In the genomic region with DNA sequence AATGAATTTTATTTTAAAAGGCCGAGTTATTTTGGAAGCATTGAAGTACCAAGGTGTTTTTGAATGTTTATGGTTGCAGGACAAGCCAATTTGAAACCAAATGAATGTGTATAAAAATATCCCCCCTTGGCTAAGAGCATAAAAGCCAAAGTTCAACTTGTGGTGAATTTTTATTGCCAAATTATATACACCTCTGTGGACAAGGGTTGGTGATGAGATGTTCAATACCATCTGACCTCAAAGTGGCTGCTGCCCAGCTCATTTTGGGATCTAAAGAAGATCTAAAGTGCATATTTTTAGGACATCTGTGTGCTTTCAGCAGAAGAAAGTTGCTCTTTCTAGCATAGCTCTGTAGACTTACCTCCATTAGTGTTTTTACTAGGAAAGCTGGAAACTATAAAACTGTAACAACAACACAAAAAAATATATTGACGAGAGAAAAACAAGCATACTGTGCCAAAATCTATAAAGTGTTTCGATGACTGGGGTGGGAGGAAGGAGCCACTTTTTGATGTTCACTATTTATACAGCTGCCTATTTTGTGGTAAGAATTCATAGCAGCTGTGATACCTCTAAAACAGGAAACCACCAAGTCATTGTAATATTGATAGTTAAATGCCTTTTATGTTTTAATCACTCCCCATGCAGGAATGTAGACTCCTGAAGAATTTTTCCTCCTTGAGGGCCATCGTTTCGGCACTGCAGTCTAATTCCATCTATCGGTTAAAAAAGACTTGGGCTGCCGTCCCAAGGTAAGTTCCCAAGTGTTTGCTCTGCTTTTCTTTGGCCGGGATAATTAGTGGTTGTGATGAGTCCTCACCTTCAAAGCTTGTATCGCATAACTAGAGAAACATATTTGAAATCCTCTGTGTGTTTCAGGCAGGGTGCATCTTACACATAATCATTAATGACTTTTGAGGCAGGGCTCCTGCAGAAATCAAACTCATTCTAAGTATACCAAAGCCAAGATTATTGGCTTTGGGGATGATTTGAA, we compare ENCODE assay signal across 12 cellular contexts.
DNase-seq lines count a peak whose midpoint lies in the region; ATAC-seq and TF ChIP-seq lines count a peak whose summit lies in the region.
"Had no signal": no experiment of that assay in that cellular context is flagged by ENCODE, and none has a peak within 500 bp of the region (broad histone marks: within the 10 kb centered on the region; RNA-seq: fewer than 3 reads in every experiment).

No MANE protein-coding gene starts in this region.

- no peak overlapping the region for H3K23ac ChIP-seq in trophoblast cell (ENCODE audit: low read length)

- no peak overlapping the region for H3K4ac ChIP-seq in trophoblast cell (ENCODE audit: low read depth, low read length)

- H3K79me1 ChIP-seq in trophoblast cell (ENCODE audit: low read length): no peaks in the 10 kb centered on the region

- H3K14ac ChIP-seq in trophoblast cell (ENCODE audit: low read length): no peak overlapping the region

- H3K79me2 ChIP-seq in trophoblast cell (ENCODE audit: control insufficient read depth, insufficient read depth, low read length, poor library complexity): no peaks in the 10 kb centered on the region

- no peaks in the 10 kb centered on the region for H3K27me3 Mint-ChIP-seq in CD4-positive, alpha-beta memory T cell
- no peaks in the 10 kb centered on the region for H3K27me3 Mint-ChIP-seq in naive thymus-derived CD8-positive, alpha-beta T cell

- H3K4me2 ChIP-seq in trophoblast cell (ENCODE audit: low read length): no peak overlapping the region

- peaks cover 34% of the 10 kb centered on the region for H3K4me1 ChIP-seq in CD4-positive, alpha-beta memory T cell (ENCODE audit: insufficient read depth, low read length)
- peaks cover 0 to 12% of the 10 kb centered on the region in 2 experiments for H3K4me1 ChIP-seq in trophoblast cell (ENCODE audit: control insufficient read depth in 1 of 2, insufficient read depth in 2 of 2, low read length in 2 of 2)

- peak overlapping the region; percentile 18 for H3K27ac ChIP-seq in CD4-positive, alpha-beta memory T cell (ENCODE audit: low read depth, low read length)
- H3K27ac ChIP-seq in trophoblast cell (ENCODE audit: low read depth, low read length) (no peak overlapping the region), WERI-Rb-1 (no peak overlapping the region)

- no peak overlapping the region for H2BK12ac ChIP-seq in trophoblast cell (ENCODE audit: low read length)

- H2AFZ ChIP-seq in trophoblast cell (ENCODE audit: insufficient read depth, low read length, poor library complexity): no peak overlapping the region

- H3K4me1 Mint-ChIP-seq in CD4-positive, alpha-beta memory T cell: peaks cover 35 to 46% (median 41%) of the 10 kb centered on the region in 4 donors
- H3K4me1 Mint-ChIP-seq in naive thymus-derived CD8-positive, alpha-beta T cell: peaks cover 17 to 39% (median 36%) of the 10 kb centered on the region in 4 donors

- TF ChIP-seq CTCF in HFF-Myc (IDR thresholded peaks at IDR 0.05; ENCODE audit: low read depth, low read length, missing control alignments) (no peak), WERI-Rb-1 (IDR thresholded peaks at IDR 0.05; ENCODE audit: low read depth, low read length) (no peak)

- no peak overlapping the region for H2AK5ac ChIP-seq in trophoblast cell (ENCODE audit: low read length)

- CTCF ChIA-PET in CD4-positive, alpha-beta memory T cell (lab: Charles Lee; ENCODE audit: partially characterized antibody): interaction anchor here (0.9 to 7.2 kb wide), 4 partner anchors 20 to 233 kb away, joined by 3 to 47 read pairs (median 8); no protein-coding TSS in a partner anchor

- no peak overlapping the region for H2BK120ac ChIP-seq in trophoblast cell (ENCODE audit: insufficient read depth, low read length, poor library complexity)

- no peaks in the 10 kb centered on the region for H3K9me3 ChIP-seq in CD4-positive, alpha-beta memory T cell (ENCODE audit: control insufficient read depth in 1 of 2, low read length in 2 of 2)
- H3K9me3 ChIP-seq in trophoblast cell (ENCODE audit: insufficient read depth, low read depth, low read length): no peaks in the 10 kb centered on the region
- H3K9me3 ChIP-seq in WERI-Rb-1 (ENCODE audit: severe bottlenecking): no peaks in the 10 kb centered on the region
- H3K9me3 ChIP-seq: upper lobe of left lung had no signal

- POLR2A ChIA-PET in CD4-positive, alpha-beta memory T cell (lab: Charles Lee; ENCODE audit: partially characterized antibody): interaction anchor here (0.8 to 1.3 kb wide), 4 partner anchors 14 to 46 kb away, joined by 3 to 4 read pairs (median 4); no protein-coding TSS in a partner anchor
- POLR2A ChIA-PET in naive thymus-derived CD8-positive, alpha-beta T cell (lab: Charles Lee): no interaction called here

- ATAC-seq in naive thymus-derived CD8-positive, alpha-beta T cell: peak; percentile 77 to 93
- no peak for ATAC-seq in HG02885 (IDR thresholded peaks at IDR 0.05; ENCODE audit: poor library complexity, unreplicated experiment)

- H3K18ac ChIP-seq in trophoblast cell (ENCODE audit: low read length): no peak overlapping the region

- H3K9me3 Mint-ChIP-seq in CD4-positive, alpha-beta memory T cell: peaks cover 0 to 2% (median 0%) of the 10 kb centered on the region in 8 donors
- H3K9me3 Mint-ChIP-seq in naive thymus-derived CD8-positive, alpha-beta T cell: no peaks in the 10 kb centered on the region

- H3K36me3 ChIP-seq in CD4-positive, alpha-beta memory T cell (ENCODE audit: insufficient read depth, low read length): no peaks in the 10 kb centered on the region
- H3K36me3 ChIP-seq in trophoblast cell (ENCODE audit: control insufficient read depth in 1 of 2, insufficient read depth in 2 of 2, low read length in 2 of 2): peaks cover 0 to 2% of the 10 kb centered on the region in 2 experiments
- no peaks in the 10 kb centered on the region; the same call in 1 of the 2 replicates for H3K36me3 ChIP-seq in WERI-Rb-1

- H3K4me3 Mint-ChIP-seq in CD4-positive, alpha-beta memory T cell: peak overlapping the region; percentile 79 to 87 (median 83)
- peak overlapping the region; percentile 48 to 81 (median 70) for H3K4me3 Mint-ChIP-seq in naive thymus-derived CD8-positive, alpha-beta T cell

- H4K91ac ChIP-seq in trophoblast cell (ENCODE audit: low read depth, low read length): no peak overlapping the region

- no peaks in the 10 kb centered on the region for H3K27me3 ChIP-seq in CD4-positive, alpha-beta memory T cell (ENCODE audit: insufficient read depth, low read length)
- H3K27me3 ChIP-seq in trophoblast cell (ENCODE audit: insufficient read depth, low read length): no peaks in the 10 kb centered on the region
- H3K27me3 ChIP-seq in WERI-Rb-1 (ENCODE audit: insufficient read depth, low read depth, severe bottlenecking): no peaks in the 10 kb centered on the region
- H3K27me3 ChIP-seq: upper lobe of left lung had no signal

- peak in 4 of 5 donors; percentile 33 to 41 (median 40) for DNase-seq in CD4-positive, alpha-beta memory T cell
- DNase-seq in HFF-Myc (ENCODE audit: extremely low read depth, low read depth) (peak; percentile 82), brain pericyte (ENCODE audit: low read depth, low spot score) (peak; percentile 55), trophoblast cell (no peak), WERI-Rb-1 (no peak), dedifferentiated amniotic fluid mesenchymal stem cell (ENCODE audit: extremely low spot score) (no peak)
- peak in 3 of 10 donors; percentile 19 to 42 (median 19) for DNase-seq in naive thymus-derived CD8-positive, alpha-beta T cell
- DNase-seq: NCI-H187, posterior cingulate gyrus, T-helper 9 cell, upper lobe of left lung had no signal

- H4K12ac ChIP-seq in trophoblast cell (ENCODE audit: low read depth, low read length): no peak overlapping the region

- no peak overlapping the region for H2BK5ac ChIP-seq in trophoblast cell (ENCODE audit: low read depth, low read length, poor library complexity)

- peaks cover 0 to 11% of the 10 kb centered on the region in 2 donors for H3K36me3 Mint-ChIP-seq in CD4-positive, alpha-beta memory T cell
- H3K36me3 Mint-ChIP-seq in naive thymus-derived CD8-positive, alpha-beta T cell: peaks cover 0 to 10% (median 6%) of the 10 kb centered on the region in 3 donors

- intact Hi-C loops in CD4-positive, alpha-beta memory T cell (cut with micrococcal nuclease): loop anchor here (1.0 to 5.0 kb wide), 3 partner anchors 15 to 69 kb away; no protein-coding TSS in a partner anchor

- no peak overlapping the region for H3K9ac ChIP-seq in trophoblast cell (ENCODE audit: low read length)

- no peak overlapping the region for H4K8ac ChIP-seq in trophoblast cell (ENCODE audit: low read depth, low read length)

- H3K4me3 ChIP-seq in CD4-positive, alpha-beta memory T cell (ENCODE audit: low read length in 2 of 2): peak overlapping the region in 1 of 2 donors; percentile 20
- no peak overlapping the region for H3K4me3 ChIP-seq in HFF-Myc (replicated peaks; ENCODE audit: low read depth, low read length)
- no peak overlapping the region for H3K4me3 ChIP-seq in trophoblast cell (ENCODE audit: low read depth, low read length)
- no peak overlapping the region for H3K4me3 ChIP-seq in WERI-Rb-1 (ENCODE audit: low read depth, low read length)
- H3K4me3 ChIP-seq: upper lobe of left lung had no signal

- WGBS in trophoblast cell (ENCODE audit: extremely low coverage, insufficient coverage, insufficient read length): no CpG with 5 or more reads among the region's 9 CpGs

- H3K27ac Mint-ChIP-seq in CD4-positive, alpha-beta memory T cell: peak overlapping the region; percentile 9 to 89 (median 81)
- peak overlapping the region; percentile 0 to 95 (median 70) for H3K27ac Mint-ChIP-seq in naive thymus-derived CD8-positive, alpha-beta T cell

Comparison
In these comparisons a context has a peak if more than half of its experiments do, and no peak if none do; other contexts are left out.
1. DNase-seq: peak in CD4-positive, alpha-beta memory T cell (4 of 5), HFF-Myc (single experiment) and brain pericyte (single experiment); none in trophoblast cell (0 of 2), WERI-Rb-1 (single experiment) and dedifferentiated amniotic fluid mesenchymal stem cell (single experiment).